13 cellular contexts compared by ENCODE assay signal in genomic region chr7:151794508-151795167, GRCh38.
A peak's percentile ranks its signal among the peaks of the same experiment; 100 is the strongest.
DNase-seq lines count a peak whose midpoint lies in the region; ATAC-seq, FAIRE-seq and TF ChIP-seq lines count a peak whose summit lies in the region.
"Had no signal": no experiment of that assay in that cellular context is flagged by ENCODE, and none has a peak within 500 bp of the region (broad histone marks: within the 10 kb centered on the region; RNA-seq: fewer than 3 reads in every experiment).

No MANE protein-coding gene starts in this region.

- H3K36me3 ChIP-seq in psoas muscle (ENCODE audit: insufficient read depth in 1 of 2, low read depth in 1 of 2), result no peaks in the 10 kb centered on the region

- H3K36me3 Mint-ChIP-seq in dendritic cell treated with granulocyte-macrophage colony-stimulating factor and Interleukin-4, amounts not matched to agents 40 ng/mL and 50 ng/mL, for 4 days (ENCODE audit: low read depth), result peaks cover 24% of the 10 kb centered on the region

- H3K27me3 ChIP-seq in psoas muscle (ENCODE audit: insufficient read depth in 3 of 3, low read length in 2 of 3), result no peaks in the 10 kb centered on the region

- FAIRE-seq in frontal cortex (lab: Jason Lieb, UNC), result no peak

- no peaks in the 10 kb centered on the region for H3K9me3 ChIP-seq in psoas muscle

- DNase-seq in DMS 273 (lab: John Stamatoyannopoulos, UW; ENCODE audit: unreplicated experiment) (peak; percentile 48), DMS 273 treated with DMSO at 0.1 percent for 48 hours (lab: John Stamatoyannopoulos, UW) (no peak), NCI-H2227 (lab: John Stamatoyannopoulos, UW; ENCODE audit: unreplicated experiment) (peak; percentile 57), psoas muscle (peak in 1 of 2 donors; percentile 82), globus pallidus (ENCODE audit: low spot score) (no peak), frontal cortex (ENCODE audit: low spot score in 2 of 2) (no peak)
- DNase-seq: amniotic stem cell, DMS79 had no signal

- WGBS in psoas muscle, 3 donors, result 52 to 78% (median 68%) methylated on average over 16 of the region's 16 CpGs

- no peaks in the 10 kb centered on the region for H3K27me3 Mint-ChIP-seq in dendritic cell treated with granulocyte-macrophage colony-stimulating factor and Interleukin-4, amounts not matched to agents 40 ng/mL and 50 ng/mL, for 4 days

- peak overlapping the region; percentile 93 for H3K27ac Mint-ChIP-seq in dendritic cell treated with granulocyte-macrophage colony-stimulating factor and Interleukin-4, amounts not matched to agents 40 ng/mL and 50 ng/mL, for 4 days

- peak overlapping the region; percentile 49 for H3K4me3 Mint-ChIP-seq in dendritic cell treated with granulocyte-macrophage colony-stimulating factor and Interleukin-4, amounts not matched to agents 40 ng/mL and 50 ng/mL, for 4 days

- no peaks in the 10 kb centered on the region for H3K9me3 Mint-ChIP-seq in dendritic cell treated with granulocyte-macrophage colony-stimulating factor and Interleukin-4, amounts not matched to agents 40 ng/mL and 50 ng/mL, for 4 days

- H3K4me3 ChIP-seq in psoas muscle, result no peak overlapping the region

- intact Hi-C loops in dendritic cell treated with granulocyte-macrophage colony-stimulating factor and Interleukin-4, amounts not matched to agents 40 ng/mL and 50 ng/mL, for 4 days (cut with micrococcal nuclease), result loop anchor here (5.0 kb wide), 2 partner anchors 43 to 138 kb away; no protein-coding TSS in a partner anchor
- intact Hi-C loops in psoas muscle (cut with DNase I), result loop anchor here in 1 of 2 donors (5.0 kb wide), 1 partner anchor 83 kb away; the partner anchor contains the start of gene PRKAG2

- no peak for TF ChIP-seq CTCF in psoas muscle (IDR thresholded peaks at IDR 0.05)

- peaks cover 33% of the 10 kb centered on the region for H3K4me1 ChIP-seq in psoas muscle

- ATAC-seq in psoas muscle, result peak; percentile 61 to 89 (median 84)
- ATAC-seq in GM19463 (IDR thresholded peaks at IDR 0.05; ENCODE audit: unreplicated experiment), result no peak

- peaks cover 99% of the 10 kb centered on the region for H3K4me1 Mint-ChIP-seq in dendritic cell treated with granulocyte-macrophage colony-stimulating factor and Interleukin-4, amounts not matched to agents 40 ng/mL and 50 ng/mL, for 4 days (ENCODE audit: low read depth)

- H3K27ac ChIP-seq in psoas muscle, result peak overlapping the region; percentile 71
- H3K27ac ChIP-seq: 22Rv1, epithelial cell of prostate, parathyroid adenoma had no signal

Comparison
In these comparisons a context has a peak if more than half of its experiments do, and no peak if none do; other contexts are left out.
1. DNase-seq: peak in DMS 273 (single experiment) and NCI-H2227 (single experiment); none in DMS 273 treated with DMSO at 0.1 percent for 48 hours (single experiment), globus pallidus (single experiment) and frontal cortex (0 of 2).